Comparison of ENCODE assay signal across 1 cellular context in genomic region chr1:52842643-52843310, GRCh38.
TF ChIP-seq lines count a peak whose summit lies in the region.

TSS of gene ZYG11A (plus strand) at chr1:52842760. CDS start at chr1:52842884, 124 bp downstream.

TF ChIP-seq in HepG2, 621 proteins besides CTCF, POLR2A, EP300 and RAD21 (continued from another document and continues in another):
- TF ChIP-seq, protein P1, sequence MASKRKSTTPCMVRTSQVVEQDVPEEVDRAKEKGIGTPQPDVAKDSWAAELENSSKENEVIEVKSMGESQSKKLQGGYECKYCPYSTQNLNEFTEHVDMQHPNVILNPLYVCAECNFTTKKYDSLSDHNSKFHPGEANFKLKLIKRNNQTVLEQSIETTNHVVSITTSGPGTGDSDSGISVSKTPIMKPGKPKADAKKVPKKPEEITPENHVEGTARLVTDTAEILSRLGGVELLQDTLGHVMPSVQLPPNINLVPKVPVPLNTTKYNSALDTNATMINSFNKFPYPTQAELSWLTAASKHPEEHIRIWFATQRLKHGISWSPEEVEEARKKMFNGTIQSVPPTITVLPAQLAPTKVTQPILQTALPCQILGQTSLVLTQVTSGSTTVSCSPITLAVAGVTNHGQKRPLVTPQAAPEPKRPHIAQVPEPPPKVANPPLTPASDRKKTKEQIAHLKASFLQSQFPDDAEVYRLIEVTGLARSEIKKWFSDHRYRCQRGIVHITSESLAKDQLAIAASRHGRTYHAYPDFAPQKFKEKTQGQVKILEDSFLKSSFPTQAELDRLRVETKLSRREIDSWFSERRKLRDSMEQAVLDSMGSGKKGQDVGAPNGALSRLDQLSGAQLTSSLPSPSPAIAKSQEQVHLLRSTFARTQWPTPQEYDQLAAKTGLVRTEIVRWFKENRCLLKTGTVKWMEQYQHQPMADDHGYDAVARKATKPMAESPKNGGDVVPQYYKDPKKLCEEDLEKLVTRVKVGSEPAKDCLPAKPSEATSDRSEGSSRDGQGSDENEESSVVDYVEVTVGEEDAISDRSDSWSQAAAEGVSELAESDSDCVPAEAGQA (IDR thresholded peaks at IDR 0.05; ENCODE audit: low read depth) = no peak
- TF ChIP-seq, protein P1 (CRISPR knock-in tag; IDR thresholded peaks at IDR 0.05; ENCODE audit: borderline replicate concordance) = no peak
- 0 out of 2 replicates have a peak, but pooled peaks have one; percentile 48 for TF ChIP-seq REPIN1 (CRISPR knock-in tag; IDR thresholded peaks at IDR 0.05; ENCODE audit: borderline replicate concordance, low read depth)
- TF ChIP-seq, protein P2, sequence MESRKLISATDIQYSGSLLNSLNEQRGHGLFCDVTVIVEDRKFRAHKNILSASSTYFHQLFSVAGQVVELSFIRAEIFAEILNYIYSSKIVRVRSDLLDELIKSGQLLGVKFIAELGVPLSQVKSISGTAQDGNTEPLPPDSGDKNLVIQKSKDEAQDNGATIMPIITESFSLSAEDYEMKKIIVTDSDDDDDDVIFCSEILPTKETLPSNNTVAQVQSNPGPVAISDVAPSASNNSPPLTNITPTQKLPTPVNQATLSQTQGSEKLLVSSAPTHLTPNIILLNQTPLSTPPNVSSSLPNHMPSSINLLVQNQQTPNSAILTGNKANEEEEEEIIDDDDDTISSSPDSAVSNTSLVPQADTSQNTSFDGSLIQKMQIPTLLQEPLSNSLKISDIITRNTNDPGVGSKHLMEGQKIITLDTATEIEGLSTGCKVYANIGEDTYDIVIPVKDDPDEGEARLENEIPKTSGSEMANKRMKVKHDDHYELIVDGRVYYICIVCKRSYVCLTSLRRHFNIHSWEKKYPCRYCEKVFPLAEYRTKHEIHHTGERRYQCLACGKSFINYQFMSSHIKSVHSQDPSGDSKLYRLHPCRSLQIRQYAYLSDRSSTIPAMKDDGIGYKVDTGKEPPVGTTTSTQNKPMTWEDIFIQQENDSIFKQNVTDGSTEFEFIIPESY (CRISPR knock-in tag; IDR thresholded peaks at IDR 0.05) = 0 out of 2 replicates have a peak, but pooled peaks have one; percentile 32
- 0 out of 2 replicates have a peak, but pooled peaks have one; percentile 21 for TF ChIP-seq ZBTB14 (CRISPR knock-in tag; IDR thresholded peaks at IDR 0.05)
- TF ChIP-seq, protein P3, sequence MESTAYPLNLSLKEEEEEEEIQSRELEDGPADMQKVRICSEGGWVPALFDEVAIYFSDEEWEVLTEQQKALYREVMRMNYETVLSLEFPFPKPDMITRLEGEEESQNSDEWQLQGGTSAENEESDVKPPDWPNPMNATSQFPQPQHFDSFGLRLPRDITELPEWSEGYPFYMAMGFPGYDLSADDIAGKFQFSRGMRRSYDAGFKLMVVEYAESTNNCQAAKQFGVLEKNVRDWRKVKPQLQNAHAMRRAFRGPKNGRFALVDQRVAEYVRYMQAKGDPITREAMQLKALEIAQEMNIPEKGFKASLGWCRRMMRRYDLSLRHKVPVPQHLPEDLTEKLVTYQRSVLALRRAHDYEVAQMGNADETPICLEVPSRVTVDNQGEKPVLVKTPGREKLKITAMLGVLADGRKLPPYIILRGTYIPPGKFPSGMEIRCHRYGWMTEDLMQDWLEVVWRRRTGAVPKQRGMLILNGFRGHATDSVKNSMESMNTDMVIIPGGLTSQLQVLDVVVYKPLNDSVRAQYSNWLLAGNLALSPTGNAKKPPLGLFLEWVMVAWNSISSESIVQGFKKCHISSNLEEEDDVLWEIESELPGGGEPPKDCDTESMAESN (CRISPR knock-in tag; conservative IDR thresholded peaks at IDR 0.05) = 0 out of 2 replicates have a peak, but pooled peaks have one; percentile 38
- 0 out of 2 replicates have a peak, but pooled peaks have one; percentile 45 for TF ChIP-seq ARNT2 (CRISPR knock-in tag; IDR thresholded peaks at IDR 0.05; ENCODE audit: low read depth)
- TF ChIP-seq BHLHE40 (IDR thresholded peaks at IDR 0.05; ENCODE audit: low read length) = peak; percentile 61; the same call in 1 of the 2 replicates
- TF ChIP-seq ATF7-NPFF (CRISPR knock-in tag; IDR thresholded peaks at IDR 0.05; ENCODE audit: low read depth) = peak; percentile 75
- peak; percentile 59; the same call in 1 of the 2 replicates for TF ChIP-seq HOXA3 (CRISPR knock-in tag; IDR thresholded peaks at IDR 0.05)
- TF ChIP-seq, protein P4, sequence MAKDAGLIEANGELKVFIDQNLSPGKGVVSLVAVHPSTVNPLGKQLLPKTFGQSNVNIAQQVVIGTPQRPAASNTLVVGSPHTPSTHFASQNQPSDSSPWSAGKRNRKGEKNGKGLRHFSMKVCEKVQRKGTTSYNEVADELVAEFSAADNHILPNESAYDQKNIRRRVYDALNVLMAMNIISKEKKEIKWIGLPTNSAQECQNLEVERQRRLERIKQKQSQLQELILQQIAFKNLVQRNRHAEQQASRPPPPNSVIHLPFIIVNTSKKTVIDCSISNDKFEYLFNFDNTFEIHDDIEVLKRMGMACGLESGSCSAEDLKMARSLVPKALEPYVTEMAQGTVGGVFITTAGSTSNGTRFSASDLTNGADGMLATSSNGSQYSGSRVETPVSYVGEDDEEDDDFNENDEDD (CRISPR knock-in tag; IDR thresholded peaks at IDR 0.05; ENCODE audit: borderline replicate concordance) = peak; percentile 89
- TF ChIP-seq POGZ (CRISPR knock-in tag; IDR thresholded peaks at IDR 0.05) = no peak
- TF ChIP-seq CSRNP1 (CRISPR knock-in tag; IDR thresholded peaks at IDR 0.05) = 0 out of 2 replicates have a peak, but pooled peaks have one; percentile 49
- 0 out of 2 replicates have a peak, but pooled peaks have one; percentile 20 for TF ChIP-seq ZNF574 (CRISPR knock-in tag; IDR thresholded peaks at IDR 0.05)
- peak; percentile 87 for TF ChIP-seq MAX (IDR thresholded peaks at IDR 0.05)
- 0 out of 3 replicates have a peak, but pooled peaks have one; percentile 32 for TF ChIP-seq MXI1 (IDR thresholded peaks at IDR 0.05; ENCODE audit: borderline replicate concordance, low read depth, low read length)
- TF ChIP-seq, protein P5, sequence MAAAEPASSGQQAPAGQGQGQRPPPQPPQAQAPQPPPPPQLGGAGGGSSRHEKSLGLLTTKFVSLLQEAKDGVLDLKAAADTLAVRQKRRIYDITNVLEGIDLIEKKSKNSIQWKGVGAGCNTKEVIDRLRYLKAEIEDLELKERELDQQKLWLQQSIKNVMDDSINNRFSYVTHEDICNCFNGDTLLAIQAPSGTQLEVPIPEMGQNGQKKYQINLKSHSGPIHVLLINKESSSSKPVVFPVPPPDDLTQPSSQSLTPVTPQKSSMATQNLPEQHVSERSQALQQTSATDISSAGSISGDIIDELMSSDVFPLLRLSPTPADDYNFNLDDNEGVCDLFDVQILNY (CRISPR knock-in tag; conservative IDR thresholded peaks at IDR 0.05) = peak; percentile 86
- peak; percentile 50; the same call in 1 of the 2 replicates for TF ChIP-seq BATF2 (CRISPR knock-in tag; IDR thresholded peaks at IDR 0.05)
- TF ChIP-seq, protein P6, sequence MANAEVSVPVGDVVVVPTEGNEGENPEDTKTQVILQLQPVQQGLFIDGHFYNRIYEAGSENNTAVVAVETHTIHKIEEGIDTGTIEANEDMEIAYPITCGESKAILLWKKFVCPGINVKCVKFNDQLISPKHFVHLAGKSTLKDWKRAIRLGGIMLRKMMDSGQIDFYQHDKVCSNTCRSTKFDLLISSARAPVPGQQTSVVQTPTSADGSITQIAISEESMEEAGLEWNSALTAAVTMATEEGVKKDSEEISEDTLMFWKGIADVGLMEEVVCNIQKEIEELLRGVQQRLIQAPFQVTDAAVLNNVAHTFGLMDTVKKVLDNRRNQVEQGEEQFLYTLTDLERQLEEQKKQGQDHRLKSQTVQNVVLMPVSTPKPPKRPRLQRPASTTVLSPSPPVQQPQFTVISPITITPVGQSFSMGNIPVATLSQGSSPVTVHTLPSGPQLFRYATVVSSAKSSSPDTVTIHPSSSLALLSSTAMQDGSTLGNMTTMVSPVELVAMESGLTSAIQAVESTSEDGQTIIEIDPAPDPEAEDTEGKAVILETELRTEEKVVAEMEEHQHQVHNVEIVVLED (CRISPR knock-in tag; IDR thresholded peaks at IDR 0.05; ENCODE audit: borderline replicate concordance) = 0 out of 2 replicates have a peak, but pooled peaks have one; percentile 38
- TF ChIP-seq MXD4 (CRISPR knock-in tag; IDR thresholded peaks at IDR 0.05) = peak; percentile 43; the same call in 1 of the 2 replicates
- TF ChIP-seq KDM5B (CRISPR knock-in tag; IDR thresholded peaks at IDR 0.05; ENCODE audit: borderline replicate concordance) = peak; percentile 27; the same call in 1 of the 2 replicates
- TF ChIP-seq GABPB1 (CRISPR knock-in tag; IDR thresholded peaks at IDR 0.05) = peak; percentile 31; the same call in 1 of the 2 replicates
- TF ChIP-seq KLF16 (CRISPR knock-in tag; IDR thresholded peaks at IDR 0.05) = no peak
- TF ChIP-seq SOX13 (IDR thresholded peaks at IDR 0.05) = no peak
- TF ChIP-seq SOX13 (CRISPR knock-in tag; conservative IDR thresholded peaks at IDR 0.05 in 1 of 2, IDR thresholded peaks at IDR 0.05 in 1 of 2) = no peak
